25 cellular contexts compared by ENCODE assay signal in genomic region chr4:3334316-3334715, GRCh38.
"Had no signal": no experiment of that assay in that cellular context is flagged by ENCODE, and none has a peak within 500 bp of the region (broad histone marks: within the 10 kb centered on the region; RNA-seq: fewer than 3 reads in every experiment).

No MANE protein-coding gene starts in this region.

- H3K27ac ChIP-seq: colonic mucosa, epithelial cell of prostate, esophagus squamous epithelium, gastrocnemius medialis, left lung, lower lobe of right lung had no signal

- H3K27me3 ChIP-seq: colonic mucosa, esophagus squamous epithelium, gastrocnemius medialis, heart right ventricle, left lung had no signal

- H3K9me3 ChIP-seq: colonic mucosa, esophagus squamous epithelium, gastrocnemius medialis, heart right ventricle, left lung, lower lobe of right lung had no signal

- DNase-seq: colonic mucosa; cortex of kidney; effector CD8-positive, alpha-beta T cell; effector memory CD8-positive, alpha-beta T cell; endodermal cell; erythroblast; esophagus squamous epithelium; foreskin fibroblast; foreskin melanocyte; gastrocnemius medialis; glutamatergic neuron; heart right ventricle; hippocampal formation; left cardiac atrium; left lung; left ventricle myocardium superior; lower lobe of right lung; mesenchymal stem cell; midbrain; naive thymus-derived CD4-positive, alpha-beta T cell had no signal

- ATAC-seq: effector memory CD8-positive, alpha-beta T cell; esophagus mucosa; gastrocnemius medialis; heart right ventricle; left cardiac atrium; left lung; left ventricle myocardium superior; lower lobe of right lung; naive thymus-derived CD4-positive, alpha-beta T cell had no signal

- H3K4me3 ChIP-seq: colonic mucosa, esophagus squamous epithelium, gastrocnemius medialis, heart right ventricle, left lung, lower lobe of right lung had no signal

- H3K4me1 ChIP-seq: colonic mucosa had no signal

- FAIRE-seq: endometrium, islet of Langerhans, keratinocyte had no signal

- H3K36me3 ChIP-seq: colonic mucosa, esophagus squamous epithelium, gastrocnemius medialis, heart right ventricle, left lung, lower lobe of right lung had no signal
